In genomic region chr3:102512734-102513518, GRCh38 we compare ENCODE assay signal across 23 cellular contexts.
A peak's percentile ranks its signal among the peaks of the same experiment; 100 is the strongest.
DNase-seq lines count a peak whose midpoint lies in the region; ATAC-seq and TF ChIP-seq lines count a peak whose summit lies in the region.
"Had no signal": no experiment of that assay in that cellular context is flagged by ENCODE, and none has a peak within 500 bp of the region (broad histone marks: within the 10 kb centered on the region; RNA-seq: fewer than 3 reads in every experiment).

No MANE protein-coding gene starts in this region.

- H3K56ac ChIP-seq in H9 (ENCODE audit: insufficient read length, low read depth, low read length), result no peak overlapping the region

- no peaks in the 10 kb centered on the region for H3K23me2 ChIP-seq in H9 (ENCODE audit: insufficient read length, low read depth, low read length, poor library complexity, severe bottlenecking)

- no peak overlapping the region for H3K27ac Mint-ChIP-seq in H9
- H3K27ac Mint-ChIP-seq: activated T-cell treated with anti-CD3 and anti-CD28 coated beads, Interleukin-2, amount 50 U/mL, for 72 hours; dendritic cell treated with granulocyte-macrophage colony-stimulating factor and Interleukin-4, amounts not matched to agents 40 ng/mL and 50 ng/mL, for 4 days; natural killer cell treated with Interleukin-12 subunit alpha and Interleukin-12 subunit beta and Interleukin-15 and Interleukin-18, amount 100 ng/mL, for 72 hours; stimulated activated effector memory CD8-positive, alpha-beta T cell treated with anti-CD3 and anti-CD28 coated beads, Interleukin-12 subunit alpha, Interleukin-12 subunit beta, amount 100 ng/mL, for 72 hours; T-helper 2 cell treated with Interferon-gamma antibody and Interleukin-4, amounts not matched to agents 5 μg/mL and 100 μg/mL, for 36 hours had no signal

- H4K20me1 ChIP-seq in H9 (ENCODE audit: control insufficient read depth, insufficient read depth, insufficient read length), result no peaks in the 10 kb centered on the region
- H4K20me1 ChIP-seq: BLaER1 treated with 17β-estradiol and CSF1 and Interleukin-3, amounts not matched to agents 10 nM and 100 nM had no signal

- H3K4me1 ChIP-seq in H9 (ENCODE audit: insufficient read depth, low read length), result no peaks in the 10 kb centered on the region
- peaks cover 13% of the 10 kb centered on the region for H3K4me1 ChIP-seq in BE2C
- H3K4me1 ChIP-seq: BLaER1 treated with 17β-estradiol and CSF1 and Interleukin-3, amounts not matched to agents 10 nM and 100 nM; lower lobe of right lung; right lobe of liver; vagina had no signal

- H3K36me3 Mint-ChIP-seq in H9 (ENCODE audit: insufficient read depth in 1 of 3, low read depth in 3 of 3), result no peaks in the 10 kb centered on the region
- H3K36me3 Mint-ChIP-seq: natural killer cell treated with Interleukin-12 subunit alpha and Interleukin-12 subunit beta and Interleukin-15 and Interleukin-18, amount 100 ng/mL, for 72 hours; stimulated activated effector memory CD8-positive, alpha-beta T cell treated with anti-CD3 and anti-CD28 coated beads, Interleukin-12 subunit alpha, Interleukin-12 subunit beta, amount 100 ng/mL, for 72 hours had no signal

- H4K8ac ChIP-seq in H9 (replicated peaks; ENCODE audit: insufficient read length, low read depth, low read length), result no peak overlapping the region

- H4K91ac ChIP-seq in H9 (ENCODE audit: insufficient read length, low read depth, low read length), result no peak overlapping the region

- H2BK20ac ChIP-seq in H9 (ENCODE audit: low read depth, low read length, poor library complexity, severe bottlenecking), result no peak overlapping the region

- H3K9me3 ChIP-seq in H9 (ENCODE audit: control insufficient read depth, low read depth, low read length), result no peaks in the 10 kb centered on the region
- no peaks in the 10 kb centered on the region for H3K9me3 ChIP-seq in BE2C
- H3K9me3 ChIP-seq: BLaER1 treated with 17β-estradiol and CSF1 and Interleukin-3, amounts not matched to agents 10 nM and 100 nM; lower lobe of right lung; right lobe of liver; vagina had no signal

- DNase-seq in H9, result no peak
- DNase-seq in NCI-H1930 (lab: John Stamatoyannopoulos, UW), result peak; percentile 6 to 49
- peak; percentile 22 for DNase-seq in RWPE1 (ENCODE audit: low spot score)
- DNase-seq in left kidney (ENCODE audit: low read depth, low spot score), result peak; percentile 20
- DNase-seq in activated CD4-positive, alpha-beta T cell treated with anti-CD3 and anti-CD28 coated beads for 1 hour, result no peak
- DNase-seq in SW480 (ENCODE audit: low spot score), result no peak
- DNase-seq in BE2C, result no peak
- DNase-seq: activated CD4-positive, alpha-beta T cell treated with anti-CD3 and anti-CD28 coated beads, Interleukin-2, amount 50 U/mL, for 4 hours; activated T-cell treated with anti-CD3 and anti-CD28 coated beads, Interleukin-2, amount 50 U/mL, for 72 hours; amygdala; KG1; lower lobe of right lung; NCI-H2029 treated with DMSO at 0.1 percent for 48 hours; right lobe of liver; RPMI8226; stimulated activated CD4-positive, alpha-beta T cell treated with anti-CD3 and anti-CD28 coated beads, Interleukin-4, amount 100 ng/mL, for 24 hours had no signal

- no peaks in the 10 kb centered on the region for H3K36me3 ChIP-seq in BE2C
- H3K36me3 ChIP-seq: BLaER1 treated with 17β-estradiol and CSF1 and Interleukin-3, amounts not matched to agents 10 nM and 100 nM; lower lobe of right lung; right lobe of liver; vagina had no signal

- H3T11ph ChIP-seq in H9 (ENCODE audit: low read length), result no peak overlapping the region

- CTCF ChIA-PET in RWPE1 (lab: Yijun Ruan, JAX), result interaction anchor here (0.6 to 0.7 kb wide), 3 partner anchors 532 to 709 kb away, joined by 3 to 5 read pairs (median 4); no protein-coding TSS in a partner anchor

- H3K27me3 Mint-ChIP-seq in H9 (ENCODE audit: low read depth), result no peaks in the 10 kb centered on the region
- H3K27me3 Mint-ChIP-seq: dendritic cell treated with granulocyte-macrophage colony-stimulating factor and Interleukin-4, amounts not matched to agents 40 ng/mL and 50 ng/mL, for 4 days had no signal

- no peaks in the 10 kb centered on the region for H3K79me1 ChIP-seq in H9 (ENCODE audit: insufficient read depth, low read depth, low read length, poor library complexity, severe bottlenecking)

- H3K9me3 Mint-ChIP-seq in H9, result no peaks in the 10 kb centered on the region
- H3K9me3 Mint-ChIP-seq: activated T-cell treated with anti-CD3 and anti-CD28 coated beads, Interleukin-2, amount 50 U/mL, for 72 hours; natural killer cell treated with Interleukin-12 subunit alpha and Interleukin-12 subunit beta and Interleukin-15 and Interleukin-18, amount 100 ng/mL, for 72 hours; stimulated activated effector memory CD8-positive, alpha-beta T cell treated with anti-CD3 and anti-CD28 coated beads, Interleukin-12 subunit alpha, Interleukin-12 subunit beta, amount 100 ng/mL, for 72 hours; T-helper 2 cell treated with Interferon-gamma antibody and Interleukin-4, amounts not matched to agents 5 μg/mL and 100 μg/mL, for 36 hours had no signal

- 0 out of 4 replicates have a peak, but pooled peaks cover 0 to 3% of the 10 kb centered on the region in 2 experiments for H3K4me1 Mint-ChIP-seq in H9
- H3K4me1 Mint-ChIP-seq: stimulated activated effector memory CD8-positive, alpha-beta T cell treated with anti-CD3 and anti-CD28 coated beads, Interleukin-12 subunit alpha, Interleukin-12 subunit beta, amount 100 ng/mL, for 72 hours had no signal

- no peak overlapping the region for H2BK5ac ChIP-seq in H9 (ENCODE audit: insufficient read length, low read length)

- no peak for ATAC-seq in GM18909 (IDR thresholded peaks at IDR 0.05; ENCODE audit: poor library complexity, unreplicated experiment)
- ATAC-seq: activated T-cell treated with anti-CD3 and anti-CD28 coated beads, Interleukin-2, amount 50 U/mL, for 72 hours; lower lobe of right lung; natural killer cell treated with Interleukin-12 subunit alpha and Interleukin-12 subunit beta and Interleukin-15 and Interleukin-18, amount 100 ng/mL, for 72 hours; right lobe of liver; stimulated activated effector memory CD8-positive, alpha-beta T cell treated with anti-CD3 and anti-CD28 coated beads, Interleukin-12 subunit alpha, Interleukin-12 subunit beta, amount 100 ng/mL, for 72 hours had no signal

- H3K18ac ChIP-seq in H9 (ENCODE audit: insufficient read length, low read depth, low read length), result no peak overlapping the region

- H3K4me3 ChIP-seq in BE2C (ENCODE audit: low read depth, low read length), result no peak overlapping the region
- H3K4me3 ChIP-seq: BLaER1 treated with 17β-estradiol and CSF1 and Interleukin-3, amounts not matched to agents 10 nM and 100 nM; lower lobe of right lung; right lobe of liver; vagina had no signal

- no peak overlapping the region for H3K14ac ChIP-seq in H9 (ENCODE audit: insufficient read depth, low read length)

- H2BK12ac ChIP-seq in H9 (ENCODE audit: insufficient read length, low read depth, low read length), result no peak overlapping the region

- H2AFZ ChIP-seq in H9 (ENCODE audit: low read length), result peak overlapping the region; percentile 48

- H3K9ac ChIP-seq in H9 (ENCODE audit: extremely low read depth, insufficient read length, low read length), result no peak overlapping the region
- H3K9ac ChIP-seq: BLaER1 treated with 17β-estradiol and CSF1 and Interleukin-3, amounts not matched to agents 10 nM and 100 nM had no signal

- H3K4me2 ChIP-seq in H9 (ENCODE audit: insufficient read depth, insufficient read length, low read length), result no peak overlapping the region
- H3K4me2 ChIP-seq: BLaER1 treated with 17β-estradiol and CSF1 and Interleukin-3, amounts not matched to agents 10 nM and 100 nM had no signal

- H3K4ac ChIP-seq in H9 (ENCODE audit: low read depth, low read length), result no peak overlapping the region

- TF ChIP-seq CTCF in H9 (conservative IDR thresholded peaks at IDR 0.05), result no peak
- no peak for TF ChIP-seq CTCF in RWPE1 (conservative IDR thresholded peaks at IDR 0.05; ENCODE audit: low read depth)
- TF ChIP-seq CTCF in BE2C (IDR thresholded peaks at IDR 0.05; ENCODE audit: low read depth, low read length), result no peak

- H3K23ac ChIP-seq in H9 (ENCODE audit: insufficient read length, low read depth, low read length), result no peak overlapping the region

- H4K5ac ChIP-seq in H9 (ENCODE audit: insufficient read length, low read depth, low read length), result no peak overlapping the region

- H3K27me3 ChIP-seq in H9 (ENCODE audit: insufficient read depth, low read length), result no peaks in the 10 kb centered on the region
- no peaks in the 10 kb centered on the region for H3K27me3 ChIP-seq in BE2C
- H3K27me3 ChIP-seq: BLaER1 treated with 17β-estradiol and CSF1 and Interleukin-3, amounts not matched to agents 10 nM and 100 nM; right lobe of liver; vagina had no signal

- POLR2A ChIA-PET in RWPE1 (lab: Yijun Ruan, JAX; ENCODE audit: low non-redundant PET), result no interaction called here

- H2BK120ac ChIP-seq in H9 (ENCODE audit: low read depth, low read length, poor library complexity, severe bottlenecking), result no peak overlapping the region

- H2AK5ac ChIP-seq in H9 (ENCODE audit: insufficient read length, low read length), result no peak overlapping the region

- no peak overlapping the region for H3K4me3 Mint-ChIP-seq in H9
- H3K4me3 Mint-ChIP-seq: activated T-cell treated with anti-CD3 and anti-CD28 coated beads, Interleukin-2, amount 50 U/mL, for 72 hours; natural killer cell treated with Interleukin-12 subunit alpha and Interleukin-12 subunit beta and Interleukin-15 and Interleukin-18, amount 100 ng/mL, for 72 hours; stimulated activated effector memory CD8-positive, alpha-beta T cell treated with anti-CD3 and anti-CD28 coated beads, Interleukin-12 subunit alpha, Interleukin-12 subunit beta, amount 100 ng/mL, for 72 hours; T-helper 2 cell treated with Interferon-gamma antibody and Interleukin-4, amounts not matched to agents 5 μg/mL and 100 μg/mL, for 36 hours had no signal

- no peak overlapping the region for H3K27ac ChIP-seq in H9 (ENCODE audit: insufficient read length, low read depth, low read length)
- no peak overlapping the region for H3K27ac ChIP-seq in RWPE1
- H3K27ac ChIP-seq: BLaER1 treated with 17β-estradiol and CSF1 and Interleukin-3, amounts not matched to agents 10 nM and 100 nM; lower lobe of right lung; right lobe of liver; vagina had no signal

- H3K79me2 ChIP-seq in H9 (ENCODE audit: insufficient read depth, low read length), result no peaks in the 10 kb centered on the region

- no CpG with 5 or more reads among the region's 5 CpGs for WGBS in H9 (ENCODE audit: extremely low coverage, insufficient read length, low lambda C conversion rate)

- no peak overlapping the region for H2BK15ac ChIP-seq in H9 (ENCODE audit: low read depth, low read length)

Comparison
In these comparisons a context has a peak if more than half of its experiments do, and no peak if none do; other contexts are left out.
1. DNase-seq: peak in NCI-H1930 (2 of 2), RWPE1 (single experiment) and left kidney (single experiment); none in H9 (single experiment), activated CD4-positive, alpha-beta T cell treated with anti-CD3 and anti-CD28 coated beads for 1 hour (single experiment), SW480 (single experiment) and BE2C (single experiment).